In genomic region chr22:46996595-46997310, GRCh38 we compare ENCODE assay signal across 2 cellular contexts.
A peak's percentile ranks its signal among the peaks of the same experiment; 100 is the strongest.
TF ChIP-seq lines count a peak whose summit lies in the region.

No MANE protein-coding gene starts in this region.

TF ChIP-seq in K562, 482 proteins besides CTCF, POLR2A, EP300 and RAD21:
- TF ChIP-seq ARID3A (IDR thresholded peaks at IDR 0.05; ENCODE audit: borderline replicate concordance, low read depth, low read length) (no peak), CTBP1 (IDR thresholded peaks at IDR 0.05; ENCODE audit: borderline replicate concordance) (no peak), ELF1 (tag; IDR thresholded peaks at IDR 0.05) (no peak), ZBTB17 (CRISPR knock-in tag; IDR thresholded peaks at IDR 0.05) (no peak), ZNF586 (CRISPR knock-in tag; conservative IDR thresholded peaks at IDR 0.05) (no peak), MEIS2 (IDR thresholded peaks at IDR 0.05; ENCODE audit: partially characterized antibody) (peak; percentile 76), HLTF (IDR thresholded peaks at IDR 0.05) (no peak), TOE1 (IDR thresholded peaks at IDR 0.05; ENCODE audit: borderline replicate concordance) (no peak), TOE1 (CRISPR knock-in tag; IDR thresholded peaks at IDR 0.05; ENCODE audit: borderline replicate concordance, low read depth) (no peak), CBX2 (IDR thresholded peaks at IDR 0.05; ENCODE audit: insufficient read depth, low read length, poor library complexity, severe bottlenecking) (no peak), BCOR (IDR thresholded peaks at IDR 0.05) (peak; percentile 47; the same call in 1 of the 2 replicates), NFATC3 (IDR thresholded peaks at IDR 0.05) (no peak), NCOA4 (IDR thresholded peaks at IDR 0.05; ENCODE audit: partially characterized antibody) (no peak), TAF7 (tag; IDR thresholded peaks at IDR 0.05) (no peak), PBX2 (CRISPR knock-in tag; IDR thresholded peaks at IDR 0.05; ENCODE audit: low read depth) (no peak), PBX2 (tag; conservative IDR thresholded peaks at IDR 0.05; ENCODE audit: low read depth) (peak; percentile 76), ATF2 (CRISPR knock-in tag; IDR thresholded peaks at IDR 0.05) (no peak), ZNF785 (CRISPR knock-in tag; IDR thresholded peaks at IDR 0.05) (no peak), ILK (tag; IDR thresholded peaks at IDR 0.05; ENCODE audit: borderline replicate concordance, low read depth) (no peak), HDAC8 (tag; IDR thresholded peaks at IDR 0.05) (no peak), POLR2G (IDR thresholded peaks at IDR 0.05; ENCODE audit: low read depth, low read length) (no peak)

TF ChIP-seq in liver, 16 proteins besides CTCF, POLR2A, EP300 and RAD21:
- no peak for TF ChIP-seq MAX (IDR thresholded peaks at IDR 0.05)
- TF ChIP-seq FOXA1 (IDR thresholded peaks at IDR 0.05): no peak
- no peak for TF ChIP-seq JUND (IDR thresholded peaks at IDR 0.05)
- TF ChIP-seq YY1 (IDR thresholded peaks at IDR 0.05): no peak
- no peak for TF ChIP-seq EGR1 (IDR thresholded peaks at IDR 0.05; ENCODE audit: low read depth in 2 of 2)
- no peak for TF ChIP-seq HNF4A (conservative IDR thresholded peaks at IDR 0.05)
- TF ChIP-seq ZBTB33 (IDR thresholded peaks at IDR 0.05): no peak
- no peak for TF ChIP-seq ATF3 (IDR thresholded peaks at IDR 0.05)
- no peak for TF ChIP-seq GABPA (IDR thresholded peaks at IDR 0.05 in 1 of 2, conservative IDR thresholded peaks at IDR 0.05 in 1 of 2)
